ENCODE assay signal across 12 cellular contexts in the genomic region with DNA sequence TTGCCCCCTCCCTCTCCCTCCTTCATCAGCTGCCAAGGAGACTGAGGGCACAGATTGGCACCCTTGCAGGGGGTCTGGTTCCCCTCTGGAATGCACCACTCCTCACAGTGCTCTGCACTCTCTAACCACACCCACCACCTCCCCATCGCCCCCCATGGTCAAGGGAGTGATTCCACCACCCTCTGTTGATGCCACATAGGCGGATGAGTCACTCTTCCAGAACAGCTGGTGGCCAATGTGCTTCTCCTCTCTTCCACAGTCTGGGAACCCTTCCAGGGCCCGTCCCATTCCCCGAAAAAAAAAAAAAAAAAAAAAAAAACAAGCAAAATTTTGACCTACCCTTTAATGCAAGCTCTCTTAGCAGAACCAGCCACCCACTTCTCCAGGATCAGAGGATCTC.
DNase-seq lines count a peak whose midpoint lies in the region; ATAC-seq and TF ChIP-seq lines count a peak whose summit lies in the region.
"Had no signal": no experiment of that assay in that cellular context is flagged by ENCODE, and none has a peak within 500 bp of the region (broad histone marks: within the 10 kb centered on the region; RNA-seq: fewer than 3 reads in every experiment).

No MANE protein-coding gene starts in this region.

- no peak for TF ChIP-seq CTCF in fibroblast of pulmonary artery (IDR thresholded peaks at IDR 0.05; ENCODE audit: low read length, missing control alignments)

- H3K9me3 ChIP-seq in skeletal muscle satellite cell (replicated peaks; ENCODE audit: low read length), result no peaks in the 10 kb centered on the region

- no peak overlapping the region for H3K27ac Mint-ChIP-seq in activated T-cell treated with anti-CD3 and anti-CD28 coated beads, Interleukin-2, amount 50 U/mL, for 72 hours
- no peak overlapping the region for H3K27ac Mint-ChIP-seq in activated T-cell treated with anti-CD3 and anti-CD28 coated beads, Interleukin-2, amount 50 U/mL, for 24 hours
- no peak overlapping the region for H3K27ac Mint-ChIP-seq in activated CD4-positive, alpha-beta T cell treated with anti-CD3 and anti-CD28 coated beads, Interleukin-2, amount 10 ng/mL, durations not matched to agents 7 days and 5 days
- H3K27ac Mint-ChIP-seq: activated CD8-positive, alpha-beta T cell treated with anti-CD3 and anti-CD28 coated beads for 36 hours; activated naive CD8-positive, alpha-beta T cell treated with anti-CD3 and anti-CD28 coated beads, Interleukin-2, amount 50 U/mL, for 24 hours had no signal

- H3K36me3 Mint-ChIP-seq in activated T-cell treated with anti-CD3 and anti-CD28 coated beads, Interleukin-2, amount 50 U/mL, for 72 hours (ENCODE audit: insufficient read depth in 2 of 2), result peaks cover 4% of the 10 kb centered on the region in 2 donors
- no peaks in the 10 kb centered on the region for H3K36me3 Mint-ChIP-seq in activated T-cell treated with anti-CD3 and anti-CD28 coated beads, Interleukin-2, amount 50 U/mL, for 24 hours (ENCODE audit: low read depth)
- peaks cover 18% of the 10 kb centered on the region for H3K36me3 Mint-ChIP-seq in activated CD4-positive, alpha-beta T cell treated with anti-CD3 and anti-CD28 coated beads, Interleukin-2, amount 10 ng/mL, durations not matched to agents 7 days and 5 days (ENCODE audit: low read depth)

- no peaks in the 10 kb centered on the region for H3K27me3 ChIP-seq in skeletal muscle satellite cell (ENCODE audit: control insufficient read depth, insufficient read depth, low read length)

- peaks cover 34% of the 10 kb centered on the region for H3K4me1 ChIP-seq in skeletal muscle satellite cell (ENCODE audit: control insufficient read depth, insufficient read depth, low read length)

- H3K4me3 ChIP-seq in fibroblast of pulmonary artery (replicated peaks; ENCODE audit: low read depth, low read length) (no peak overlapping the region), skeletal muscle satellite cell (ENCODE audit: low read length) (no peak overlapping the region)
- H3K4me3 ChIP-seq: skin epidermis had no signal

- CTCF ChIA-PET in activated CD4-positive, alpha-beta T cell treated with anti-CD3 and anti-CD28 coated beads, Interleukin-2, amount 10 ng/mL, durations not matched to agents 7 days and 5 days (lab: Charles Lee), result interaction anchor here (0.6 to 1.4 kb wide), 7 partner anchors 8 to 1824 kb away, joined by 3 to 5 read pairs (median 4); no protein-coding TSS in a partner anchor

- H3K36me3 ChIP-seq in skeletal muscle satellite cell (ENCODE audit: insufficient read depth, low read length), result no peaks in the 10 kb centered on the region

- H3K9ac ChIP-seq in skeletal muscle satellite cell (ENCODE audit: low read depth, low read length), result no peak overlapping the region

- H3K4me2 ChIP-seq in skeletal muscle satellite cell (ENCODE audit: low read length), result peak overlapping the region; percentile 42

- POLR2A ChIA-PET in activated CD4-positive, alpha-beta T cell treated with anti-CD3 and anti-CD28 coated beads, Interleukin-2, amount 10 ng/mL, durations not matched to agents 7 days and 5 days (lab: Charles Lee), result no interaction called here

- peaks cover 8% of the 10 kb centered on the region for H3K27me3 Mint-ChIP-seq in activated T-cell treated with anti-CD3 and anti-CD28 coated beads, Interleukin-2, amount 50 U/mL, for 72 hours (ENCODE audit: low read depth)
- H3K27me3 Mint-ChIP-seq in activated T-cell treated with anti-CD3 and anti-CD28 coated beads, Interleukin-2, amount 50 U/mL, for 24 hours, result no peaks in the 10 kb centered on the region
- H3K27me3 Mint-ChIP-seq in activated CD4-positive, alpha-beta T cell treated with anti-CD3 and anti-CD28 coated beads, Interleukin-2, amount 10 ng/mL, durations not matched to agents 7 days and 5 days, result no peaks in the 10 kb centered on the region
- H3K27me3 Mint-ChIP-seq: activated CD8-positive, alpha-beta T cell treated with anti-CD3 and anti-CD28 coated beads for 36 hours; activated naive CD8-positive, alpha-beta T cell treated with anti-CD3 and anti-CD28 coated beads, Interleukin-2, amount 50 U/mL, for 24 hours had no signal

- no peak for DNase-seq in activated T-cell treated with anti-CD3 and anti-CD28 coated beads, Interleukin-2, amount 50 U/mL, for 72 hours
- DNase-seq in activated T-cell treated with anti-CD3 and anti-CD28 coated beads, Interleukin-2, amount 50 U/mL, for 24 hours, result no peak
- DNase-seq in RPMI7951 (ENCODE audit: low read depth), result peak; percentile 89
- peak; percentile 89 for DNase-seq in fibroblast of pulmonary artery (ENCODE audit: low read depth)
- no peak for DNase-seq in activated CD4-positive, alpha-beta T cell treated with anti-CD3 and anti-CD28 coated beads, Interleukin-2, amount 10 ng/mL, durations not matched to agents 7 days and 5 days
- DNase-seq in NCI-H1436 treated with DMSO at 0.1 percent for 48 hours (lab: John Stamatoyannopoulos, UW), result no peak
- DNase-seq in activated gamma-delta T cell treated with Interleukin-2 at 50 U/mL for 16 hours, result no peak
- DNase-seq: activated CD8-positive, alpha-beta T cell treated with anti-CD3 and anti-CD28 coated beads for 36 hours; activated naive CD8-positive, alpha-beta T cell treated with anti-CD3 and anti-CD28 coated beads, Interleukin-2, amount 50 U/mL, for 24 hours; NCI-H526 had no signal

- H3K9me3 Mint-ChIP-seq in activated T-cell treated with anti-CD3 and anti-CD28 coated beads, Interleukin-2, amount 50 U/mL, for 72 hours, result peaks cover 0 to 3% of the 10 kb centered on the region in 2 donors
- H3K9me3 Mint-ChIP-seq in activated T-cell treated with anti-CD3 and anti-CD28 coated beads, Interleukin-2, amount 50 U/mL, for 24 hours, result no peaks in the 10 kb centered on the region
- H3K9me3 Mint-ChIP-seq in activated CD4-positive, alpha-beta T cell treated with anti-CD3 and anti-CD28 coated beads, Interleukin-2, amount 10 ng/mL, durations not matched to agents 7 days and 5 days, result peaks cover 23% of the 10 kb centered on the region
- H3K9me3 Mint-ChIP-seq: activated naive CD8-positive, alpha-beta T cell treated with anti-CD3 and anti-CD28 coated beads, Interleukin-2, amount 50 U/mL, for 24 hours had no signal

- H3K4me3 Mint-ChIP-seq in activated T-cell treated with anti-CD3 and anti-CD28 coated beads, Interleukin-2, amount 50 U/mL, for 72 hours, result no peak overlapping the region
- H3K4me3 Mint-ChIP-seq in activated T-cell treated with anti-CD3 and anti-CD28 coated beads, Interleukin-2, amount 50 U/mL, for 24 hours, result no peak overlapping the region
- no peak overlapping the region for H3K4me3 Mint-ChIP-seq in activated CD4-positive, alpha-beta T cell treated with anti-CD3 and anti-CD28 coated beads, Interleukin-2, amount 10 ng/mL, durations not matched to agents 7 days and 5 days
- H3K4me3 Mint-ChIP-seq: activated CD8-positive, alpha-beta T cell treated with anti-CD3 and anti-CD28 coated beads for 36 hours; activated naive CD8-positive, alpha-beta T cell treated with anti-CD3 and anti-CD28 coated beads, Interleukin-2, amount 50 U/mL, for 24 hours had no signal

- peak; percentile 7 to 10 for ATAC-seq in activated T-cell treated with anti-CD3 and anti-CD28 coated beads, Interleukin-2, amount 50 U/mL, for 72 hours (replicated peaks in 1 of 2)
- ATAC-seq: activated CD8-positive, alpha-beta T cell treated with anti-CD3 and anti-CD28 coated beads for 36 hours; activated naive CD8-positive, alpha-beta T cell treated with anti-CD3 and anti-CD28 coated beads, Interleukin-2, amount 50 U/mL, for 24 hours had no signal

- H3K4me1 Mint-ChIP-seq in activated T-cell treated with anti-CD3 and anti-CD28 coated beads, Interleukin-2, amount 50 U/mL, for 72 hours (ENCODE audit: low read depth), result peaks cover 74% of the 10 kb centered on the region
- peaks cover 62% of the 10 kb centered on the region for H3K4me1 Mint-ChIP-seq in activated T-cell treated with anti-CD3 and anti-CD28 coated beads, Interleukin-2, amount 50 U/mL, for 24 hours (ENCODE audit: low read depth)
- H3K4me1 Mint-ChIP-seq in activated CD4-positive, alpha-beta T cell treated with anti-CD3 and anti-CD28 coated beads, Interleukin-2, amount 10 ng/mL, durations not matched to agents 7 days and 5 days, result peaks cover 53% of the 10 kb centered on the region

Comparison
In these comparisons a context has a peak if more than half of its experiments do, and no peak if none do; other contexts are left out.
1. DNase-seq: peak in RPMI7951 (single experiment) and fibroblast of pulmonary artery (single experiment); none in activated T-cell treated with anti-CD3 and anti-CD28 coated beads, Interleukin-2, amount 50 U/mL, for 72 hours (0 of 2), activated T-cell treated with anti-CD3 and anti-CD28 coated beads, Interleukin-2, amount 50 U/mL, for 24 hours (single experiment), activated CD4-positive, alpha-beta T cell treated with anti-CD3 and anti-CD28 coated beads, Interleukin-2, amount 10 ng/mL, durations not matched to agents 7 days and 5 days (single experiment), NCI-H1436 treated with DMSO at 0.1 percent for 48 hours (single experiment) and activated gamma-delta T cell treated with Interleukin-2 at 50 U/mL for 16 hours (single experiment).